In the genomic region with DNA sequence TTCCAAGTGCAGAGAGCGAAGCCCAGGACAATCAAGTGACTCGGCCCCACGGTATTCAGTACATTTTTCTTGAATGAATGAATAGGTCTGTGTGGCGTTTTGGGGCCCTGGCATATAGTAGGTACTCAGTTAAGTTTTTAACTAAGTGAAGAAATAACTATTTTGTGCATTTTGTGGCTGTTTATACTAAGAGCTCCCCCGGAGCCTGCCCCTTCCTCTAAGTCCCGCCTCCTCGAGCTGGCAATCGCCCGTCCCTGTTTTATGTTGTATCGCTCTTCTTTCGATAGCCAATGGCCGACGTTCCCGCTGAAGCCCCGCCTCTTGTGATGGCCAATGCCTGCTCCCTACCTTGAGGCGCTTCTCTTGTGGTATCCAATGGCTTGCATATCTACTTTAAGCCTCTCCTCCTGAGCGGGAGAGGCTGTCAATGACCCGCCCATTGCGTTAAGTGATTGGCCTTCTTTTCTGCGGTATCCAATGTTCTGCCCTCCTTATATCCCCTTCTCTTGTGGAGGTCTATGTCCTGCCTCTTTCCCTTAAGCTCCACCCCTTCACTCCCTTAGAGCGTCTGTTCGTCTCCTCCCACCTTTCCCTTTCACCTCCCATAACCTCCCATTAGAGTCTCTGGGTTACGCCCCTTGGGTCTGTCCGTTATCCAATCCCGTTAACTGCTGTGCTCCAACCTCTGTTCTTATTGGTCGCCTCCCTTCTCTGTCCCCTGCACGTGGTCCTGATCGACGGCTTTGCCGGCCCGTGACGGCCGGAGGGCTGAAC, we compare ENCODE assay signal across 8 cellular contexts. TPM values are rescaled to one million over a fixed set of nuclear protein-coding genes. Genes with fewer than 3 reads are reported as not detected.
A peak's percentile ranks its signal among the peaks of the same experiment; 100 is the strongest.
DNase-seq lines count a peak whose midpoint lies in the region; ATAC-seq and TF ChIP-seq lines count a peak whose summit lies in the region.

No MANE protein-coding gene starts in this region.

- H3K9me3 Mint-ChIP-seq in type B pancreatic cell = no peaks in the 10 kb centered on the region

- H3K27ac Mint-ChIP-seq in type B pancreatic cell = no peak overlapping the region

- H4K20me1 ChIP-seq in SU-DHL-6 (ENCODE audit: low read depth, low read length) = no peaks in the 10 kb centered on the region

- H3K36me3 ChIP-seq in SU-DHL-6 (ENCODE audit: low read length) = no peaks in the 10 kb centered on the region
- peaks cover 0 to 17% (median 8%) of the 10 kb centered on the region in 9 donors for H3K36me3 ChIP-seq in heart right ventricle

- no peaks in the 10 kb centered on the region for H3K9me3 ChIP-seq in SU-DHL-6 (ENCODE audit: insufficient read depth, low read length)
- H3K9me3 ChIP-seq in heart right ventricle = no peaks in the 10 kb centered on the region

- H3K4me3 ChIP-seq in GM12875 (ENCODE audit: low read depth, low read length) = peak overlapping the region; percentile 60
- peak overlapping the region; percentile 56 for H3K4me3 ChIP-seq in SU-DHL-6 (ENCODE audit: insufficient read depth, low read length, poor library complexity, severe bottlenecking)
- peak overlapping the region; percentile 23 to 100 (median 94) for H3K4me3 ChIP-seq in heart right ventricle

- H3K27ac ChIP-seq in SU-DHL-6 (ENCODE audit: low read depth, low read length) = peak overlapping the region; percentile 74
- H3K27ac ChIP-seq in adipose tissue (ENCODE audit: low read depth, low read length) = peak overlapping the region; percentile 54
- H3K27ac ChIP-seq in heart right ventricle = peak overlapping the region; percentile 11 to 93 (median 87)

- peak overlapping the region; percentile 95 for H3K9ac ChIP-seq in SU-DHL-6 (ENCODE audit: low read length)

- peak overlapping the region; percentile 62 for H2AFZ ChIP-seq in SU-DHL-6 (ENCODE audit: low read depth, low read length, severe bottlenecking)

- peaks cover 8% of the 10 kb centered on the region for H3K4me1 Mint-ChIP-seq in type B pancreatic cell (ENCODE audit: unreplicated experiment)

- 1% methylated on average over 33 of the region's 33 CpGs for WGBS in adipose tissue, 3 donors
- WGBS in heart right ventricle, 2 donors = 0 to 1% methylated on average over 33 of the region's 33 CpGs

- no peaks in the 10 kb centered on the region for H3K9me2 ChIP-seq in SU-DHL-6 (replicated peaks; ENCODE audit: insufficient read depth, low read length)

- H3K27me3 Mint-ChIP-seq in type B pancreatic cell = no peaks in the 10 kb centered on the region

- peaks cover 3% of the 10 kb centered on the region for H3K36me3 Mint-ChIP-seq in type B pancreatic cell

- peaks cover 8 to 31% (median 25%) of the 10 kb centered on the region in 9 donors for H3K4me1 ChIP-seq in heart right ventricle

- peak; percentile 88 for ATAC-seq in HG02798 (IDR thresholded peaks at IDR 0.05; ENCODE audit: poor library complexity, unreplicated experiment)
- ATAC-seq in heart right ventricle = peak; percentile 95 to 97 (median 96)

- no peak overlapping the region for H3K4me3 Mint-ChIP-seq in type B pancreatic cell

- DNase-seq in NCI-H1417 treated with DMSO at 0.1 percent for 48 hours (lab: John Stamatoyannopoulos, UW) (peak; percentile 100), heart right ventricle (peak; percentile 96 to 99), pons (ENCODE audit: low spot score) (peak; percentile 100), type B pancreatic cell (ENCODE audit: extremely low spot score, unreplicated experiment) (peak; percentile 97)

- no peaks in the 10 kb centered on the region for H3K27me3 ChIP-seq in SU-DHL-6 (ENCODE audit: low read length)
- H3K27me3 ChIP-seq in heart right ventricle = no peaks in the 10 kb centered on the region

- intact Hi-C loops in heart right ventricle (cut with DNase I) = loop anchor here in 1 of 10 donors (1.0 kb wide), 2 partner anchors 14 to 71 kb away; partner anchors contain the start of genes SH3GL1 and UBXN6

- TF ChIP-seq CTCF in GM12875 (IDR thresholded peaks at IDR 0.05; ENCODE audit: borderline replicate concordance, insufficient read depth, low read depth, low read length) (no peak), SU-DHL-6 (IDR thresholded peaks at IDR 0.05; ENCODE audit: insufficient read depth, low read length, poor library complexity, severe bottlenecking) (no peak), heart right ventricle (IDR thresholded peaks at IDR 0.05) (no peak), type B pancreatic cell (conservative IDR thresholded peaks at IDR 0.05) (no peak)

- H3K4me2 ChIP-seq in SU-DHL-6 (ENCODE audit: low read depth, low read length, poor library complexity, severe bottlenecking) = peak overlapping the region; percentile 61

- no peaks in the 10 kb centered on the region for H3F3A ChIP-seq in SU-DHL-6 (ENCODE audit: insufficient read depth)

- H3K79me2 ChIP-seq in SU-DHL-6 (ENCODE audit: insufficient read depth, low read length) = peaks cover 23% of the 10 kb centered on the region

RNA-seq across cellular contexts. Expression of gene HDGFL2, which starts 0.5 kb away (rescaled TPM):
- polyA plus RNA-seq in adipose tissue = 10 to 100 TPM; 20.5 to 60.3 (median 24.6) TPM
- 10 to 100 TPM; 20.5 to 39.0 (median 26.7) TPM for total RNA-seq in heart right ventricle
- 10 to 100 TPM; 32.9 to 40.9 TPM for polyA plus RNA-seq in heart right ventricle
- total RNA-seq in type B pancreatic cell (ENCODE audit: low replicate concordance) = 45.0 and 77.9 TPM in 2 replicates

RNA-seq across cellular contexts. Expression of gene UBXN6, which starts 14.0 kb away (rescaled TPM):
- polyA plus RNA-seq in adipose tissue (100 to 1,000 TPM in 2 of 3 donors, 10 to 100 TPM in 1; 81.6 to 161 (median 146) TPM), heart right ventricle (100 to 1,000 TPM; 127 to 131 TPM)
- total RNA-seq in heart right ventricle (100 to 1,000 TPM in 9 of 10 donors, 10 to 100 TPM in 1; 90.6 to 123 (median 104) TPM), type B pancreatic cell (ENCODE audit: low replicate concordance) (60.8 and 81.5 TPM in 2 replicates)

RNA-seq across cellular contexts. Expression of gene PLIN4, which starts 46.7 kb away (rescaled TPM):
- 100 to 1,000 TPM in 2 of 3 donors, 10 to 100 TPM in 1; 73.6 to 954 (median 135) TPM for polyA plus RNA-seq in adipose tissue
- 100 to 1,000 TPM; 143 to 416 (median 198) TPM for total RNA-seq in heart right ventricle
- 100 to 1,000 TPM in 1 of 2 donors, 10 to 100 TPM in 1; 42.0 to 225 TPM for polyA plus RNA-seq in heart right ventricle
- total RNA-seq in type B pancreatic cell (ENCODE audit: low replicate concordance) = 0.48 TPM in 2 replicates

Comparison
In these comparisons a context has a peak if more than half of its experiments do, and no peak if none do; other contexts are left out.
1. Peak in every context shown above with its lines: DNase-seq, ATAC-seq, H3K4me3 ChIP-seq and H3K27ac ChIP-seq.
2. RNA of gene PLIN4, which starts 46.7 kb away (total RNA-seq): 143 to 416 TPM in heart right ventricle; 0.48 TPM in type B pancreatic cell; every median in the first group is over 10 times any median in the second.